In the genomic region with DNA sequence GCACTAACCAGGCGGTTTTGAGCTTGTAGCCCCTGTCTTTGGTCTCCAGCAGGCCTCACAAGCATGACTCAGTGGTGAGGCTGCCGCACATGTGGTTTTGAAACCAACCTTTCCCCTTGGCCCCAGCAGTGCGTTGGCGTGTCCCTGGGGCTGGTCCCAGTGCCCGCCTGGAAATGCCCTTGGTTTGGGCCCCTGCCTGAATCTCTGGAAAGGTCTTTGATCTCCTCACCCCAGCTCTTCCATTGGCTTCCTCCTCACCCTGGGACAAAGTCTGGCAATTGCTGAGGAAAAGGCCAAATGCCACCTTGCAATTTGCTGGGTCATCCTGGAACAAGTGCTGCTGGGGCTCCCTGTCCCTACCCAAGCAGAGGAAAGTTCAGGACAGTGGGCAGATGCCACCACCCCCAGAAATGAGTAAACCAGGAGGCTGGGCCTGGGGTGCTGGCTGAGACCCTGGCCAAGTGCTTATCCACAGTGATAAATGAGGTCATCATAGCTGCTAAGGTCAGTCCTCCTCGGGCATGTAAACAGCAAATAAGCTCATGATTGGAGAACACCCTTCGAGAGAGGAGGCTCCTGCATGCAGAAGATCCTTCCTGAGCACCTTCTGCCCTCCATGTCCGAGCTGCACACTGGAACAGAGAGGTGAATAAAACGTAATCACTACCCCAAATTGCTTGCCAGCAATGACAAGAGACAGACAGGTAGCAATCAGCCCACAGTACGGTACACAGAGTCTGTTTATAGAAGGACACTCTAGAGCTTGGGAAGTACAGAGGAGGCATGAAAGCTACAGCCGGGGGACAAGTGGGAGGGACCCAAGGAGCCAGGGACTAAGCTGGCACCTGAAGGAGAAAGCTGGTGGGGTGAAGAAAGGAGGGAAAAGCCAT, we compare ENCODE assay signal across 9 cellular contexts.
DNase-seq lines count a peak whose midpoint lies in the region; ATAC-seq and TF ChIP-seq lines count a peak whose summit lies in the region.
"Had no signal": no experiment of that assay in that cellular context is flagged by ENCODE, and none has a peak within 500 bp of the region (broad histone marks: within the 10 kb centered on the region; RNA-seq: fewer than 3 reads in every experiment).

No MANE protein-coding gene starts in this region.

- peak overlapping the region; percentile 28; the same call in 1 of the 2 replicates for H2AFZ ChIP-seq in GM23338

- TF ChIP-seq CTCF in BJ (IDR thresholded peaks at IDR 0.05; ENCODE audit: insufficient read depth, low read depth, low read length) (no peak), GM23338 (conservative IDR thresholded peaks at IDR 0.05; ENCODE audit: low read depth in 2 of 2) (no peak), left lung (IDR thresholded peaks at IDR 0.05) (no peak)

- no peaks in the 10 kb centered on the region for H3K36me3 ChIP-seq in BJ (ENCODE audit: control insufficient read depth, insufficient read depth, low read length)
- no peaks in the 10 kb centered on the region for H3K36me3 ChIP-seq in GM23338 (ENCODE audit: insufficient read depth)
- no peaks in the 10 kb centered on the region for H3K36me3 ChIP-seq in left lung
- no peaks in the 10 kb centered on the region for H3K36me3 ChIP-seq in effector memory CD4-positive, alpha-beta T cell (ENCODE audit: control insufficient read depth, insufficient read depth, low read length)

- DNase-seq in BJ (ENCODE audit: low read depth): peak; percentile 20
- no peak for DNase-seq in GM23338 (ENCODE audit: low spot score)
- no peak for DNase-seq in T-helper 17 cell
- peak; percentile 67 to 83 for DNase-seq in left lung
- DNase-seq in caudate nucleus (lab: John Stamatoyannopoulos, UW): no peak
- no peak for DNase-seq in inferior parietal cortex (ENCODE audit: extremely low spot score)
- no peak for DNase-seq in effector memory CD4-positive, alpha-beta T cell
- DNase-seq: activated CD4-positive, alpha-beta T cell treated with anti-CD3 and anti-CD28 coated beads, Interleukin-2, amount 50 U/mL, for 4 hours had no signal

- CTCF ChIA-PET in BJ (lab: Yijun Ruan, JAX): interaction anchor here (1.2 kb wide), 1 partner anchor 13 kb away, joined by 3 read pairs; no protein-coding TSS in a partner anchor

- ATAC-seq in GM23338: no peak
- ATAC-seq in T-helper 17 cell: no peak
- peak; percentile 66 for ATAC-seq in left lung
- ATAC-seq in HG02642 (IDR thresholded peaks at IDR 0.05; ENCODE audit: poor library complexity, unreplicated experiment): no peak

- peaks cover 5% of the 10 kb centered on the region; the same call in 1 of the 2 replicates for H3K4me1 ChIP-seq in GM23338 (ENCODE audit: insufficient read depth)
- peaks cover 0 to 35% of the 10 kb centered on the region in 2 donors for H3K4me1 ChIP-seq in left lung
- H3K4me1 ChIP-seq in effector memory CD4-positive, alpha-beta T cell (ENCODE audit: control insufficient read depth, insufficient read depth, low read length, poor library complexity, severe bottlenecking): no peaks in the 10 kb centered on the region

- H3K4me3 ChIP-seq in BJ (ENCODE audit: low read depth, low read length) (no peak overlapping the region), GM23338 (no peak overlapping the region), left lung (no peak overlapping the region)
- H3K4me3 ChIP-seq in effector memory CD4-positive, alpha-beta T cell (ENCODE audit: insufficient read depth, low read depth, low read length, poor library complexity, severe bottlenecking): no peak overlapping the region

- H3K27ac Mint-ChIP-seq in GM23338 (no peak overlapping the region), T-helper 17 cell (peak overlapping the region; percentile 27)

- H3K36me3 Mint-ChIP-seq in GM23338 (ENCODE audit: low read depth) (no peaks in the 10 kb centered on the region), T-helper 17 cell (ENCODE audit: low read depth) (peaks cover 5% of the 10 kb centered on the region)

- H3K4me3 Mint-ChIP-seq in GM23338 (no peak overlapping the region), T-helper 17 cell (no peak overlapping the region)

- no peaks in the 10 kb centered on the region for H3K9me3 Mint-ChIP-seq in GM23338

- H3K27me3 ChIP-seq in BJ (ENCODE audit: control insufficient read depth, insufficient read depth, low read length) (no peaks in the 10 kb centered on the region), GM23338 (ENCODE audit: insufficient read depth) (no peaks in the 10 kb centered on the region), left lung (no peaks in the 10 kb centered on the region)
- no peaks in the 10 kb centered on the region for H3K27me3 ChIP-seq in effector memory CD4-positive, alpha-beta T cell (replicated peaks; ENCODE audit: control insufficient read depth, insufficient read depth, low read length, poor library complexity, severe bottlenecking)

- no peaks in the 10 kb centered on the region for H4K20me1 ChIP-seq in GM23338 (replicated peaks; ENCODE audit: insufficient read depth)

- H3K27ac ChIP-seq in GM23338 (ENCODE audit: low read depth) (no peak overlapping the region), left lung (no peak overlapping the region), caudate nucleus (ENCODE audit: low read depth, low read length) (no peak overlapping the region)
- no peak overlapping the region for H3K27ac ChIP-seq in effector memory CD4-positive, alpha-beta T cell (ENCODE audit: insufficient read depth, low read length, poor library complexity, severe bottlenecking)

- intact Hi-C loops in left lung (cut with DNase I): no loop called here

- POLR2A ChIA-PET in BJ (lab: Charles Lee): no interaction called here

- no peaks in the 10 kb centered on the region for H3K79me2 ChIP-seq in GM23338 (replicated peaks; ENCODE audit: insufficient read depth)

- H3K4me1 Mint-ChIP-seq in GM23338 (peaks cover 9% of the 10 kb centered on the region), T-helper 17 cell (peaks cover 8% of the 10 kb centered on the region)

- H3K9me2 ChIP-seq in GM23338 (ENCODE audit: insufficient read depth): peaks cover 7% of the 10 kb centered on the region; the same call in 1 of the 2 replicates

- H3K27me3 Mint-ChIP-seq in GM23338 (ENCODE audit: insufficient read depth, low read depth, poor library complexity) (peaks cover 9% of the 10 kb centered on the region), T-helper 17 cell (peaks cover 5% of the 10 kb centered on the region)

- no peak overlapping the region for H3K4me2 ChIP-seq in GM23338

- no peaks in the 10 kb centered on the region for H3K9me3 ChIP-seq in T-helper 17 cell (ENCODE audit: control insufficient read depth, low read length, poor library complexity, severe bottlenecking)
- H3K9me3 ChIP-seq in left lung: no peaks in the 10 kb centered on the region
- no peaks in the 10 kb centered on the region for H3K9me3 ChIP-seq in effector memory CD4-positive, alpha-beta T cell (ENCODE audit: control insufficient read depth, low read length)

- H3F3A ChIP-seq in GM23338 (replicated peaks; ENCODE audit: low read depth): no peaks in the 10 kb centered on the region

TF ChIP-seq in GM23338, 12 proteins besides CTCF, POLR2A, EP300 and RAD21 (continues in another document):
- TF ChIP-seq ZNF114 (CRISPR knock-in tag; IDR thresholded peaks at IDR 0.05): no peak
- TF ChIP-seq ZNF331 (CRISPR knock-in tag; IDR thresholded peaks at IDR 0.05; ENCODE audit: low read depth): no peak
- TF ChIP-seq NANOG (IDR thresholded peaks at IDR 0.05; ENCODE audit: borderline replicate concordance): no peak
- TF ChIP-seq STAT1 (IDR thresholded peaks at IDR 0.05; ENCODE audit: unreplicated experiment): no peak

Comparison
In these comparisons a context has a peak if more than half of its experiments do, and no peak if none do; other contexts are left out.
1. DNase-seq: peak in BJ (single experiment) and left lung (2 of 2); none in GM23338 (single experiment), T-helper 17 cell (0 of 3), caudate nucleus (0 of 61), inferior parietal cortex (single experiment) and effector memory CD4-positive, alpha-beta T cell (0 of 3).